8 cellular contexts compared by ENCODE assay signal in the genomic region with DNA sequence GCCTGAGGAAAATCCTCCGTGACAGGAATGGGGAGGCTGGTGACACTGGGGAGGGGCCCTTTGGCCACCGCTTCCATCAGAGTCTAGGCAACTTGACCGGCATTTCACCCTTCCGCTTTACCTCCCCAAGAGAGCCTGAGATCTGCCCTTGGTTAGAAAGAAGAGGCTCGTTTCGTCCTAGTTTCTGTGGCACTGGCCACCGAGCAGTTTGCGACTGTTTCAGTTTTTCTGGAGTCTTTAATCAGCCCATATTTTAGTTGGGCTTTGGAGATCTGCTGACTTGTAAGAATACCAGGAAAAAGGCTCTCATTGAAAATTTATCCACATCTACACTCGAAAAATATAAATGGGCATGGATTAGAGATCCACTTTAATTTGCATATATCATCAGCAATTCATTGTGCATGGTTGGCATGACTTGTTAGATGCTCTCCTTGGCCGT. TPM values are rescaled to one million over a fixed set of nuclear protein-coding genes. Genes with fewer than 3 reads are reported as not detected.
DNase-seq lines count a peak whose midpoint lies in the region; ATAC-seq and TF ChIP-seq lines count a peak whose summit lies in the region.

No MANE protein-coding gene starts in this region.

- H3K27me3 ChIP-seq in SK-N-SH (ENCODE audit: insufficient read depth) = no peaks in the 10 kb centered on the region

- no peak for TF ChIP-seq EP300 in SK-N-SH (IDR thresholded peaks at IDR 0.05; ENCODE audit: borderline replicate concordance in 1 of 2, low read depth in 1 of 2, low read length in 1 of 2)

- H4K20me1 ChIP-seq in SK-N-SH (ENCODE audit: insufficient read depth) = no peaks in the 10 kb centered on the region

- no peaks in the 10 kb centered on the region for H3K36me3 ChIP-seq in SK-N-SH (replicated peaks in 1 of 2; ENCODE audit: control insufficient read depth in 1 of 2, insufficient read depth in 2 of 2, low read length in 1 of 2)

- no peaks in the 10 kb centered on the region for H3K9me2 ChIP-seq in SK-N-SH

- CTCF ChIA-PET in SK-N-SH (lab: Yijun Ruan, JAX) = no interaction called here

- H3K4me3 ChIP-seq in GM12864 (ENCODE audit: low read depth, low read length) = peak overlapping the region; percentile 58
- peak overlapping the region; percentile 83 to 86 for H3K4me3 ChIP-seq in SK-N-SH (ENCODE audit: low read depth in 2 of 2, low read length in 1 of 2)
- peak overlapping the region; percentile 71 to 73 for H3K4me3 ChIP-seq in foreskin fibroblast (ENCODE audit: low read depth in 1 of 2, low read length in 2 of 2)

- H3K4me2 ChIP-seq in SK-N-SH = peak overlapping the region; percentile 99

- no peaks in the 10 kb centered on the region for H3K79me2 ChIP-seq in SK-N-SH (ENCODE audit: insufficient read depth)

- WGBS in SK-N-SH (ENCODE audit: low lambda C conversion rate) = 5% methylated on average over 10 of the region's 10 CpGs

- no peak for TF ChIP-seq CTCF in GM12864 (IDR thresholded peaks at IDR 0.05; ENCODE audit: low read depth, low read length, missing control alignments)
- TF ChIP-seq CTCF in SK-N-SH (IDR thresholded peaks at IDR 0.05) = no peak
- TF ChIP-seq CTCF in foreskin fibroblast (IDR thresholded peaks at IDR 0.05; ENCODE audit: low read depth, low read length) = no peak
- no peak for TF ChIP-seq CTCF in GM10266 (IDR thresholded peaks at IDR 0.05; ENCODE audit: control insufficient read depth, insufficient read depth, low read depth, missing control alignments)

- peak overlapping the region; percentile 95 for H2AFZ ChIP-seq in SK-N-SH (ENCODE audit: low read depth)

- ATAC-seq in HG02642 (IDR thresholded peaks at IDR 0.05; ENCODE audit: poor library complexity, unreplicated experiment) = peak; percentile 42
- no peak for ATAC-seq in HG03439 (IDR thresholded peaks at IDR 0.05; ENCODE audit: unreplicated experiment)

- no peak for DNase-seq in GM12864 (ENCODE audit: low read depth)
- no peak for DNase-seq in SK-N-SH
- DNase-seq in foreskin fibroblast = peak; percentile 10 to 36
- DNase-seq in retina = peak; percentile 88
- no peak for DNase-seq in NCI-H446 treated with DMSO at 0.1 percent for 48 hours (lab: John Stamatoyannopoulos, UW)
- no peak for DNase-seq in GM10266 (ENCODE audit: extremely low spot score)

- peak overlapping the region in 1 of 2 experiments; percentile 64; a peak in 2 of 4 replicates for H3K27ac ChIP-seq in SK-N-SH (ENCODE audit: low read depth in 2 of 2, low read length in 1 of 2)

- no peak for TF ChIP-seq RAD21 in SK-N-SH (IDR thresholded peaks at IDR 0.05; ENCODE audit: low read length)

- H3K9ac ChIP-seq in SK-N-SH = peak overlapping the region; percentile 72

- no peaks in the 10 kb centered on the region for H3F3A ChIP-seq in SK-N-SH (replicated peaks; ENCODE audit: insufficient read depth)

- POLR2A ChIA-PET in SK-N-SH (lab: Yijun Ruan, JAX) = no interaction called here

- H3K4me1 ChIP-seq in SK-N-SH (ENCODE audit: control insufficient read depth in 1 of 2, insufficient read depth in 2 of 2, low read depth in 1 of 2, low read length in 1 of 2) = peaks cover 7 to 13% of the 10 kb centered on the region in 2 experiments; a peak in 2 of 4 replicates

- H3K9me3 ChIP-seq in SK-N-SH = no peaks in the 10 kb centered on the region

TF ChIP-seq in SK-N-SH, 30 proteins besides CTCF, POLR2A, EP300 and RAD21:
- TF ChIP-seq ELF1 (IDR thresholded peaks at IDR 0.05) = no peak
- TF ChIP-seq NRF1 (IDR thresholded peaks at IDR 0.05; ENCODE audit: low read depth, low read length) = no peak
- TF ChIP-seq EZH2phosphoT487 (IDR thresholded peaks at IDR 0.05; ENCODE audit: borderline replicate concordance, low read depth) = no peak
- TF ChIP-seq SMC3 (IDR thresholded peaks at IDR 0.05; ENCODE audit: low read depth, low read length) = no peak
- no peak for TF ChIP-seq POLR2AphosphoS5 (IDR thresholded peaks at IDR 0.05; ENCODE audit: low read depth, low read length)
- TF ChIP-seq RCOR1 (IDR thresholded peaks at IDR 0.05; ENCODE audit: low read length) = no peak
- no peak for TF ChIP-seq TEAD4 (IDR thresholded peaks at IDR 0.05; ENCODE audit: borderline replicate concordance, insufficient read depth)
- TF ChIP-seq, protein P1, sequence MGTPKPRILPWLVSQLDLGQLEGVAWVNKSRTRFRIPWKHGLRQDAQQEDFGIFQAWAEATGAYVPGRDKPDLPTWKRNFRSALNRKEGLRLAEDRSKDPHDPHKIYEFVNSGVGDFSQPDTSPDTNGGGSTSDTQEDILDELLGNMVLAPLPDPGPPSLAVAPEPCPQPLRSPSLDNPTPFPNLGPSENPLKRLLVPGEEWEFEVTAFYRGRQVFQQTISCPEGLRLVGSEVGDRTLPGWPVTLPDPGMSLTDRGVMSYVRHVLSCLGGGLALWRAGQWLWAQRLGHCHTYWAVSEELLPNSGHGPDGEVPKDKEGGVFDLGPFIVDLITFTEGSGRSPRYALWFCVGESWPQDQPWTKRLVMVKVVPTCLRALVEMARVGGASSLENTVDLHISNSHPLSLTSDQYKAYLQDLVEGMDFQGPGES (IDR thresholded peaks at IDR 0.05; ENCODE audit: low read depth, low read length) = no peak
- no peak for TF ChIP-seq TCF12 (IDR thresholded peaks at IDR 0.05)
- TF ChIP-seq TAF1 (IDR thresholded peaks at IDR 0.05; ENCODE audit: borderline replicate concordance, low read depth, low read length) = no peak
- no peak for TF ChIP-seq YY1 (IDR thresholded peaks at IDR 0.05; ENCODE audit: low read depth)
- TF ChIP-seq, protein P2, sequence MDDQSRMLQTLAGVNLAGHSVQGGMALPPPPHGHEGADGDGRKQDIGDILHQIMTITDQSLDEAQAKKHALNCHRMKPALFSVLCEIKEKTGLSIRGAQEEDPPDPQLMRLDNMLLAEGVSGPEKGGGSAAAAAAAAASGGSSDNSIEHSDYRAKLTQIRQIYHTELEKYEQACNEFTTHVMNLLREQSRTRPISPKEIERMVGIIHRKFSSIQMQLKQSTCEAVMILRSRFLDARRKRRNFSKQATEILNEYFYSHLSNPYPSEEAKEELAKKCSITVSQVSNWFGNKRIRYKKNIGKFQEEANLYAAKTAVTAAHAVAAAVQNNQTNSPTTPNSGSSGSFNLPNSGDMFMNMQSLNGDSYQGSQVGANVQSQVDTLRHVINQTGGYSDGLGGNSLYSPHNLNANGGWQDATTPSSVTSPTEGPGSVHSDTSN (IDR thresholded peaks at IDR 0.05) = no peak
- TF ChIP-seq, protein P3, sequence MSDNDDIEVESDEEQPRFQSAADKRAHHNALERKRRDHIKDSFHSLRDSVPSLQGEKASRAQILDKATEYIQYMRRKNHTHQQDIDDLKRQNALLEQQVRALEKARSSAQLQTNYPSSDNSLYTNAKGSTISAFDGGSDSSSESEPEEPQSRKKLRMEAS (IDR thresholded peaks at IDR 0.05; ENCODE audit: low read depth) = no peak
- TF ChIP-seq MXI1 (IDR thresholded peaks at IDR 0.05; ENCODE audit: low read depth, low read length) = no peak
- no peak for TF ChIP-seq SIN3A (IDR thresholded peaks at IDR 0.05; ENCODE audit: borderline replicate concordance, low read depth, low read length)
- no peak for TF ChIP-seq MEF2A (IDR thresholded peaks at IDR 0.05; ENCODE audit: borderline replicate concordance, low read depth)
- TF ChIP-seq, protein P4, sequence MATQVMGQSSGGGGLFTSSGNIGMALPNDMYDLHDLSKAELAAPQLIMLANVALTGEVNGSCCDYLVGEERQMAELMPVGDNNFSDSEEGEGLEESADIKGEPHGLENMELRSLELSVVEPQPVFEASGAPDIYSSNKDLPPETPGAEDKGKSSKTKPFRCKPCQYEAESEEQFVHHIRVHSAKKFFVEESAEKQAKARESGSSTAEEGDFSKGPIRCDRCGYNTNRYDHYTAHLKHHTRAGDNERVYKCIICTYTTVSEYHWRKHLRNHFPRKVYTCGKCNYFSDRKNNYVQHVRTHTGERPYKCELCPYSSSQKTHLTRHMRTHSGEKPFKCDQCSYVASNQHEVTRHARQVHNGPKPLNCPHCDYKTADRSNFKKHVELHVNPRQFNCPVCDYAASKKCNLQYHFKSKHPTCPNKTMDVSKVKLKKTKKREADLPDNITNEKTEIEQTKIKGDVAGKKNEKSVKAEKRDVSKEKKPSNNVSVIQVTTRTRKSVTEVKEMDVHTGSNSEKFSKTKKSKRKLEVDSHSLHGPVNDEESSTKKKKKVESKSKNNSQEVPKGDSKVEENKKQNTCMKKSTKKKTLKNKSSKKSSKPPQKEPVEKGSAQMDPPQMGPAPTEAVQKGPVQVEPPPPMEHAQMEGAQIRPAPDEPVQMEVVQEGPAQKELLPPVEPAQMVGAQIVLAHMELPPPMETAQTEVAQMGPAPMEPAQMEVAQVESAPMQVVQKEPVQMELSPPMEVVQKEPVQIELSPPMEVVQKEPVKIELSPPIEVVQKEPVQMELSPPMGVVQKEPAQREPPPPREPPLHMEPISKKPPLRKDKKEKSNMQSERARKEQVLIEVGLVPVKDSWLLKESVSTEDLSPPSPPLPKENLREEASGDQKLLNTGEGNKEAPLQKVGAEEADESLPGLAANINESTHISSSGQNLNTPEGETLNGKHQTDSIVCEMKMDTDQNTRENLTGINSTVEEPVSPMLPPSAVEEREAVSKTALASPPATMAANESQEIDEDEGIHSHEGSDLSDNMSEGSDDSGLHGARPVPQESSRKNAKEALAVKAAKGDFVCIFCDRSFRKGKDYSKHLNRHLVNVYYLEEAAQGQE (IDR thresholded peaks at IDR 0.05; ENCODE audit: low read depth, low read length) = no peak
- no peak for TF ChIP-seq GABPA (IDR thresholded peaks at IDR 0.05; ENCODE audit: low read depth)
- TF ChIP-seq GATA2 (CRISPR knock-in tag; IDR thresholded peaks at IDR 0.05) = no peak
- no peak for TF ChIP-seq RFX5 (IDR thresholded peaks at IDR 0.05; ENCODE audit: low read length)

RNA-seq across cellular contexts. Expression of a gene that starts 0.4 kb away (rescaled TPM):
- 1.8 and 2.3 TPM in 2 replicates for polyA plus RNA-seq in SK-N-SH (2012; rRNA removed)
- 1.8 and 1.9 TPM in 2 replicates for polyA plus RNA-seq in SK-N-SH (2012; cell fraction: cytosol; rRNA removed)
- 2.0 and 3.9 TPM in 2 replicates for polyA plus RNA-seq in SK-N-SH (2012; cell fraction: nucleus; rRNA removed)

Comparison
In these comparisons a context has a peak if more than half of its experiments do, and no peak if none do; other contexts are left out.
1. DNase-seq: peak in foreskin fibroblast (2 of 2) and retina (single experiment); none in GM12864 (single experiment), SK-N-SH (single experiment), NCI-H446 treated with DMSO at 0.1 percent for 48 hours (single experiment) and GM10266 (single experiment).
2. Peak in every context shown above with its lines, with median percentiles within 50 percentile points of each other: H3K4me3 ChIP-seq.